In genomic region chr12:32854716-32855115, GRCh38 we compare ENCODE assay signal across 31 cellular contexts. TPM values are rescaled to one million over a fixed set of nuclear protein-coding genes. Genes with fewer than 3 reads are reported as not detected.
"Had no signal": no experiment of that assay in that cellular context is flagged by ENCODE, and none has a peak within 500 bp of the region (broad histone marks: within the 10 kb centered on the region; RNA-seq: fewer than 3 reads in every experiment).

No MANE protein-coding gene starts in this region.

- H3K4me3 Mint-ChIP-seq: activated CD4-positive, alpha-beta memory T cell treated with anti-CD3 and anti-CD28 coated beads, Interleukin-2, amount 10 ng/mL, durations not matched to agents 7 days and 5 days; activated naive CD4-positive, alpha-beta T cell treated with anti-CD3 and anti-CD28 coated beads, Interleukin-2, amount 10 ng/mL, durations not matched to agents 7 days and 5 days; activated naive CD8-positive, alpha-beta T cell treated with anti-CD3 and anti-CD28 coated beads, Interleukin-2, amount 10 ng/mL, durations not matched to agents 7 days and 5 days; activated T-cell treated with anti-CD3 and anti-CD28 coated beads, Interleukin-2, amount 50 U/mL, for 24 hours; brain; effector memory CD8-positive, alpha-beta T cell; natural killer cell treated with Interleukin-12 subunit alpha and Interleukin-12 subunit beta and Interleukin-15 and Interleukin-18, amount 100 ng/mL, for 72 hours; T-helper 2 cell treated with Interferon-gamma antibody and Interleukin-4, amounts not matched to agents 5 μg/mL and 100 μg/mL, for 36 hours had no signal

- H3K27ac Mint-ChIP-seq: activated CD4-positive, alpha-beta memory T cell treated with anti-CD3 and anti-CD28 coated beads, Interleukin-2, amount 10 ng/mL, durations not matched to agents 7 days and 5 days; activated naive CD4-positive, alpha-beta T cell treated with anti-CD3 and anti-CD28 coated beads, Interleukin-2, amount 10 ng/mL, durations not matched to agents 7 days and 5 days; activated naive CD8-positive, alpha-beta T cell treated with anti-CD3 and anti-CD28 coated beads, Interleukin-2, amount 10 ng/mL, durations not matched to agents 7 days and 5 days; activated T-cell treated with anti-CD3 and anti-CD28 coated beads, Interleukin-2, amount 50 U/mL, for 24 hours; brain; effector memory CD8-positive, alpha-beta T cell; natural killer cell treated with Interleukin-12 subunit alpha and Interleukin-12 subunit beta and Interleukin-15 and Interleukin-18, amount 100 ng/mL, for 72 hours; T-helper 2 cell treated with Interferon-gamma antibody and Interleukin-4, amounts not matched to agents 5 μg/mL and 100 μg/mL, for 36 hours had no signal

- H3K4me3 ChIP-seq: ascending aorta, lung, mucosa of descending colon, skin epidermis, testis, transverse colon had no signal

- H3K36me3 Mint-ChIP-seq: activated naive CD4-positive, alpha-beta T cell treated with anti-CD3 and anti-CD28 coated beads, Interleukin-2, amount 10 ng/mL, durations not matched to agents 7 days and 5 days; activated naive CD8-positive, alpha-beta T cell treated with anti-CD3 and anti-CD28 coated beads, Interleukin-2, amount 10 ng/mL, durations not matched to agents 7 days and 5 days; brain; natural killer cell treated with Interleukin-12 subunit alpha and Interleukin-12 subunit beta and Interleukin-15 and Interleukin-18, amount 100 ng/mL, for 72 hours had no signal

- H3K4me1 ChIP-seq: ascending aorta, testis, transverse colon had no signal

- H3K27ac ChIP-seq: ascending aorta, skin epidermis, testis, transverse colon, VCaP had no signal

- DNase-seq: activated CD4-positive, alpha-beta memory T cell treated with anti-CD3 and anti-CD28 coated beads, Interleukin-2, amount 10 ng/mL, durations not matched to agents 7 days and 5 days; activated CD4-positive, alpha-beta T cell treated with anti-CD3 and anti-CD28 coated beads for 48 hours; activated CD8-positive, alpha-beta memory T cell treated with anti-CD3 and anti-CD28 coated beads, Interleukin-2, amount 50 U/mL, for 48 hours; activated gamma-delta T cell; activated naive CD4-positive, alpha-beta T cell treated with anti-CD3 and anti-CD28 coated beads, Interleukin-2, amount 10 ng/mL, durations not matched to agents 7 days and 5 days; activated naive CD8-positive, alpha-beta T cell treated with anti-CD3 and anti-CD28 coated beads, Interleukin-2, amount 10 ng/mL, durations not matched to agents 7 days and 5 days; activated T-cell treated with anti-CD3 and anti-CD28 coated beads, Interleukin-2, amount 50 U/mL, for 24 hours; caudate nucleus; cortex of kidney; effector memory CD8-positive, alpha-beta T cell; head of caudate nucleus; kidney glomerular epithelial cell; mesendoderm; mucosa of descending colon; posterior cingulate gyrus; stimulated activated CD4-positive, alpha-beta T cell treated with anti-CD3 and anti-CD28 coated beads, Interleukin-12 subunit alpha, Interleukin-12 subunit beta, amount 100 ng/mL, for 4 hours; stimulated activated CD4-positive, alpha-beta T cell treated with anti-CD3 and anti-CD28 coated beads, Interleukin-4, amount 100 ng/mL, for 1 hour; stimulated activated naive CD8-positive, alpha-beta T cell treated with anti-CD3 and anti-CD28 coated beads, Interleukin-15, Interleukin-2, amounts not matched to agents 100 U/mL and 50 U/mL, for 24 hours; T-helper 1 cell; testis; transverse colon had no signal

- H3K36me3 ChIP-seq: ascending aorta, transverse colon had no signal

- H3K27me3 ChIP-seq: ascending aorta, testis, transverse colon had no signal

- ATAC-seq: activated CD4-positive, CD25-positive, alpha-beta regulatory T cell treated with anti-CD3 and anti-CD28 coated beads, Interleukin-2, amount 50 U/mL, for 24 hours; effector memory CD8-positive, alpha-beta T cell; left lobe of liver; mucosa of descending colon; natural killer cell treated with Interleukin-12 subunit alpha and Interleukin-12 subunit beta and Interleukin-15 and Interleukin-18, amount 100 ng/mL, for 72 hours; sciatic nerve; stimulated activated naive CD8-positive, alpha-beta T cell treated with anti-CD3 and anti-CD28 coated beads, Interleukin-15, Interleukin-2, amounts not matched to agents 100 U/mL and 50 U/mL, for 24 hours had no signal

- H3K4me1 Mint-ChIP-seq: activated CD4-positive, alpha-beta memory T cell treated with anti-CD3 and anti-CD28 coated beads, Interleukin-2, amount 10 ng/mL, durations not matched to agents 7 days and 5 days; activated naive CD4-positive, alpha-beta T cell treated with anti-CD3 and anti-CD28 coated beads, Interleukin-2, amount 10 ng/mL, durations not matched to agents 7 days and 5 days; activated naive CD8-positive, alpha-beta T cell treated with anti-CD3 and anti-CD28 coated beads, Interleukin-2, amount 10 ng/mL, durations not matched to agents 7 days and 5 days; brain had no signal

- H3K27me3 Mint-ChIP-seq: activated CD4-positive, alpha-beta memory T cell treated with anti-CD3 and anti-CD28 coated beads, Interleukin-2, amount 10 ng/mL, durations not matched to agents 7 days and 5 days; activated naive CD4-positive, alpha-beta T cell treated with anti-CD3 and anti-CD28 coated beads, Interleukin-2, amount 10 ng/mL, durations not matched to agents 7 days and 5 days; activated naive CD8-positive, alpha-beta T cell treated with anti-CD3 and anti-CD28 coated beads, Interleukin-2, amount 10 ng/mL, durations not matched to agents 7 days and 5 days; brain had no signal

- H3K9me3 Mint-ChIP-seq: activated CD4-positive, alpha-beta memory T cell treated with anti-CD3 and anti-CD28 coated beads, Interleukin-2, amount 10 ng/mL, durations not matched to agents 7 days and 5 days; activated naive CD4-positive, alpha-beta T cell treated with anti-CD3 and anti-CD28 coated beads, Interleukin-2, amount 10 ng/mL, durations not matched to agents 7 days and 5 days; activated naive CD8-positive, alpha-beta T cell treated with anti-CD3 and anti-CD28 coated beads, Interleukin-2, amount 10 ng/mL, durations not matched to agents 7 days and 5 days; activated T-cell treated with anti-CD3 and anti-CD28 coated beads, Interleukin-2, amount 50 U/mL, for 24 hours; brain; effector memory CD8-positive, alpha-beta T cell; natural killer cell treated with Interleukin-12 subunit alpha and Interleukin-12 subunit beta and Interleukin-15 and Interleukin-18, amount 100 ng/mL, for 72 hours; T-helper 2 cell treated with Interferon-gamma antibody and Interleukin-4, amounts not matched to agents 5 μg/mL and 100 μg/mL, for 36 hours had no signal

- H3K9me3 ChIP-seq: ascending aorta, mucosa of descending colon, testis, transverse colon had no signal

RNA-seq across cellular contexts. Expression of gene PKP2, which starts 41.9 kb away (rescaled TPM):
- total RNA-seq: activated CD4-positive, alpha-beta memory T cell treated with anti-CD3 and anti-CD28 coated beads, Interleukin-2, amount 10 ng/mL, durations not matched to agents 7 days and 5 days; ascending aorta had no signal
